In genomic region chr3:38655708-38656300, GRCh38 we compare ENCODE assay signal across 8 cellular contexts. TPM values are rescaled to one million over a fixed set of nuclear protein-coding genes. Genes with fewer than 3 reads are reported as not detected.
DNase-seq lines count a peak whose midpoint lies in the region; ATAC-seq and TF ChIP-seq lines count a peak whose summit lies in the region.

No MANE protein-coding gene starts in this region.

- intact Hi-C loops in Caco-2 (cut with micrococcal nuclease; ENCODE audit: unreplicated experiment): loop anchor here (1.0 kb wide), 2 partner anchors 135 to 160 kb away; partner anchors contain the start of gene EXOG
- intact Hi-C loops in HCT116 (cut with micrococcal nuclease): loop anchor here (1.0 to 10.0 kb wide), 3 partner anchors 135 to 801 kb away; partner anchors contain the start of gene EXOG

- H3K9ac ChIP-seq in HCT116 (ENCODE audit: low read length) (no peak overlapping the region), OCI-LY1 (ENCODE audit: low read length) (no peak overlapping the region)

- H3K9me3 ChIP-seq in Caco-2: no peaks in the 10 kb centered on the region
- H3K9me3 ChIP-seq in HCT116 (ENCODE audit: control insufficient read depth in 1 of 2, insufficient read depth in 1 of 2, low read depth in 1 of 2, low read length in 2 of 2): no peaks in the 10 kb centered on the region
- H3K9me3 ChIP-seq in OCI-LY1 (ENCODE audit: low read length): no peaks in the 10 kb centered on the region

- no TSS peak for BruUV-seq in Caco-2 (replicated peaks; lab: Mats Ljungman, UMichigan)
- BruUV-seq in HCT116 (replicated peaks; lab: Mats Ljungman, UMichigan): no TSS peak

- no peaks in the 10 kb centered on the region for H3K9me3 Mint-ChIP-seq in Caco-2 (ENCODE audit: unreplicated experiment)
- H3K9me3 Mint-ChIP-seq in nephron progenitor cell: no peaks in the 10 kb centered on the region

- H3K36me3 ChIP-seq in Caco-2 (ENCODE audit: control insufficient read depth, insufficient read depth, low read length) (no peaks in the 10 kb centered on the region), HCT116 (ENCODE audit: control insufficient read depth in 1 of 2, insufficient read depth in 2 of 2, low read length in 2 of 2) (no peaks in the 10 kb centered on the region), OCI-LY1 (ENCODE audit: insufficient read depth, low read length) (no peaks in the 10 kb centered on the region)

- H3K27me3 Mint-ChIP-seq in Caco-2 (ENCODE audit: insufficient read depth, unreplicated experiment): peaks cover 5% of the 10 kb centered on the region
- peaks cover 26% of the 10 kb centered on the region for H3K27me3 Mint-ChIP-seq in nephron progenitor cell (ENCODE audit: low read depth, poor library complexity)

- peak; percentile 75 for TF ChIP-seq RAD21 in HCT116 (IDR thresholded peaks at IDR 0.05; ENCODE audit: low read depth)

- no peaks in the 10 kb centered on the region for H3F3A ChIP-seq in OCI-LY1 (ENCODE audit: insufficient read depth, low read length)

- H4K20me1 ChIP-seq in HCT116 (ENCODE audit: insufficient read depth) (no peaks in the 10 kb centered on the region), OCI-LY1 (ENCODE audit: insufficient read depth, low read length) (no peaks in the 10 kb centered on the region)

- H3K27me3 ChIP-seq in Caco-2 (replicated peaks; ENCODE audit: control insufficient read depth, insufficient read depth, low read length) (no peaks in the 10 kb centered on the region), HCT116 (ENCODE audit: insufficient read depth, low read length) (no peaks in the 10 kb centered on the region), OCI-LY1 (ENCODE audit: insufficient read depth, low read length) (no peaks in the 10 kb centered on the region)

- ATAC-seq in HCT116 (peak; percentile 79), GM21390 (IDR thresholded peaks at IDR 0.05; ENCODE audit: unreplicated experiment) (no peak), GM18505 (IDR thresholded peaks at IDR 0.05; ENCODE audit: unreplicated experiment) (no peak), HG03159 (IDR thresholded peaks at IDR 0.05; ENCODE audit: unreplicated experiment) (no peak)

- POLR2A ChIA-PET in Caco-2 (lab: Charles Lee): no interaction called here
- POLR2A ChIA-PET in HCT116 (lab: Charles Lee): no interaction called here

- H3K79me2 ChIP-seq in HCT116 (ENCODE audit: insufficient read depth, low read length) (no peaks in the 10 kb centered on the region), OCI-LY1 (ENCODE audit: insufficient read depth, low read length) (no peaks in the 10 kb centered on the region)

- CTCF ChIA-PET in Caco-2 (lab: Charles Lee): interaction anchor here (0.6 to 1.9 kb wide), 9 partner anchors 9 to 1031 kb away, joined by 3 to 50 read pairs (median 6); partner anchors contain the start of gene EXOG
- CTCF ChIA-PET in HCT116 (lab: Charles Lee): interaction anchor here (0.6 to 3.4 kb wide), 13 partner anchors 9 to 345 kb away, joined by 3 to 53 read pairs (median 4); partner anchors contain the start of gene EXOG

- RAD21 ChIA-PET in HCT116 (lab: Charles Lee; ENCODE audit: low non-redundant PET in 1 of 2, low total read pairs in 2 of 2, uncharacterized antibody in 2 of 2, unreplicated experiment in 2 of 2): interaction anchor here (0.7 to 1.1 kb wide), 4 partner anchors 9 to 134 kb away, joined by 3 to 6 read pairs (median 3); no protein-coding TSS in a partner anchor

- TF ChIP-seq POLR2A in HCT116 (IDR thresholded peaks at IDR 0.05; ENCODE audit: borderline replicate concordance, extremely low read depth, insufficient read depth, insufficient read length) (no peak), GM18505 (IDR thresholded peaks at IDR 0.05; ENCODE audit: borderline replicate concordance, extremely low read depth, insufficient read depth, insufficient read length) (no peak)

- no peak overlapping the region for H3K4me3 ChIP-seq in Caco-2 (ENCODE audit: low read depth, low read length)
- H3K4me3 ChIP-seq in HCT116 (replicated peaks in 1 of 2; ENCODE audit: low read depth in 1 of 2, low read length in 2 of 2): no peak overlapping the region
- no peak overlapping the region for H3K4me3 ChIP-seq in OCI-LY1 (ENCODE audit: low read depth, low read length, poor library complexity, severe bottlenecking)

- H2AFZ ChIP-seq in HCT116 (ENCODE audit: low read depth, low read length, poor library complexity, severe bottlenecking) (peak overlapping the region; percentile 55), OCI-LY1 (ENCODE audit: low read length) (no peak overlapping the region)

- no peak overlapping the region for H3K4me3 Mint-ChIP-seq in Caco-2 (ENCODE audit: unreplicated experiment)
- no peak overlapping the region for H3K4me3 Mint-ChIP-seq in nephron progenitor cell

- DNase-seq in Caco-2: peak in 1 of 2 experiments; percentile 55
- peak; percentile 50 for DNase-seq in HCT116 (ENCODE audit: low read depth, low spot score)
- peak; percentile 31 for DNase-seq in cerebellar cortex (ENCODE audit: low spot score)
- DNase-seq in nephron progenitor cell: peak; percentile 47

- H3K36me3 Mint-ChIP-seq in Caco-2 (ENCODE audit: insufficient read depth, unreplicated experiment) (no peaks in the 10 kb centered on the region), nephron progenitor cell (ENCODE audit: low read depth) (no peaks in the 10 kb centered on the region)

- H3K4me1 Mint-ChIP-seq in Caco-2 (ENCODE audit: low read depth, unreplicated experiment) (no peaks in the 10 kb centered on the region), nephron progenitor cell (peaks cover 29% of the 10 kb centered on the region)

- no peaks in the 10 kb centered on the region for H3K4me1 ChIP-seq in Caco-2
- H3K4me1 ChIP-seq in HCT116 (ENCODE audit: control insufficient read depth in 1 of 2, insufficient read depth in 2 of 2, low read length in 2 of 2): peaks cover 0 to 10% of the 10 kb centered on the region in 2 experiments; a peak in 1 of 4 replicates
- H3K4me1 ChIP-seq in OCI-LY1 (ENCODE audit: insufficient read depth, low read length, severe bottlenecking): no peaks in the 10 kb centered on the region

- TF ChIP-seq CTCF in Caco-2 (IDR thresholded peaks at IDR 0.05; ENCODE audit: insufficient read depth in 1 of 2, low read depth in 1 of 2, low read length in 1 of 2, severe bottlenecking in 1 of 2, unreplicated experiment in 1 of 2): peak; percentile 54 to 64
- peak; percentile 60 to 68 (median 63); a peak in 5 of 6 replicates for TF ChIP-seq CTCF in HCT116 (IDR thresholded peaks at IDR 0.05 in 2 of 3, conservative IDR thresholded peaks at IDR 0.05 in 1 of 3; ENCODE audit: borderline replicate concordance in 1 of 3, insufficient read depth in 1 of 3, low read depth in 2 of 3, low read length in 2 of 3)
- TF ChIP-seq CTCF in OCI-LY1 (IDR thresholded peaks at IDR 0.05; ENCODE audit: low read length): peak; percentile 67
- peak; percentile 65 for TF ChIP-seq CTCF in nephron progenitor cell (IDR thresholded peaks at IDR 0.05)

- H3K4me2 ChIP-seq in HCT116 (ENCODE audit: low read length): peak overlapping the region; percentile 21; the same call in 1 of the 2 replicates
- no peak overlapping the region for H3K4me2 ChIP-seq in OCI-LY1 (ENCODE audit: low read length)

- H3K27ac Mint-ChIP-seq in Caco-2 (ENCODE audit: unreplicated experiment): no peak overlapping the region
- no peak overlapping the region for H3K27ac Mint-ChIP-seq in nephron progenitor cell

- H3K27ac ChIP-seq in HCT116 (ENCODE audit: low read depth, low read length) (no peak overlapping the region), OCI-LY1 (ENCODE audit: low read depth, low read length, poor library complexity, severe bottlenecking) (no peak overlapping the region)

- no peaks in the 10 kb centered on the region for H3K9me2 ChIP-seq in HCT116 (ENCODE audit: insufficient read depth)
- no peaks in the 10 kb centered on the region for H3K9me2 ChIP-seq in OCI-LY1 (ENCODE audit: low read depth, low read length)

TF ChIP-seq in HCT116, 20 proteins besides CTCF, POLR2A, EP300 and RAD21:
- TF ChIP-seq EZH2phosphoT487 (IDR thresholded peaks at IDR 0.05; ENCODE audit: borderline replicate concordance) (no peak), ATF3 (IDR thresholded peaks at IDR 0.05) (no peak), SRF (IDR thresholded peaks at IDR 0.05; ENCODE audit: low read depth) (no peak), YY1 (IDR thresholded peaks at IDR 0.05; ENCODE audit: extremely low read depth, insufficient replicate concordance, low read depth, low read length) (no peak), ZFX (IDR thresholded peaks at IDR 0.05) (no peak), ELF1 (IDR thresholded peaks at IDR 0.05; ENCODE audit: borderline replicate concordance, low read depth) (no peak), MAX (IDR thresholded peaks at IDR 0.05) (no peak; the same call in 1 of the 2 replicates), CEBPB (IDR thresholded peaks at IDR 0.05; ENCODE audit: low read depth) (no peak), ZNF274 (IDR thresholded peaks at IDR 0.05; ENCODE audit: low read depth, low read length) (no peak), EZH2 (IDR thresholded peaks at IDR 0.05) (no peak), FOSL1 (IDR thresholded peaks at IDR 0.05; ENCODE audit: low read depth) (no peak), TCF7L2 (IDR thresholded peaks at IDR 0.05; ENCODE audit: borderline replicate concordance, extremely low read depth, insufficient read depth, insufficient read length) (no peak), SP1 (IDR thresholded peaks at IDR 0.05; ENCODE audit: low read depth) (no peak), EGR1 (IDR thresholded peaks at IDR 0.05; ENCODE audit: low read depth) (no peak)

RNA-seq across cellular contexts. Expression of gene SCN5A, which starts 6.3 kb away (rescaled TPM):
- total RNA-seq in Caco-2 (2022): 0.16 and 0.30 TPM in 2 replicates
- total RNA-seq in HCT116 (2021; ENCODE audit: unreplicated experiment): 11.5 TPM
- polyA plus RNA-seq in HCT116 (2012): 4.4 and 4.9 TPM in 2 replicates
